ENCODE assay signal across 19 cellular contexts in the genomic region with DNA sequence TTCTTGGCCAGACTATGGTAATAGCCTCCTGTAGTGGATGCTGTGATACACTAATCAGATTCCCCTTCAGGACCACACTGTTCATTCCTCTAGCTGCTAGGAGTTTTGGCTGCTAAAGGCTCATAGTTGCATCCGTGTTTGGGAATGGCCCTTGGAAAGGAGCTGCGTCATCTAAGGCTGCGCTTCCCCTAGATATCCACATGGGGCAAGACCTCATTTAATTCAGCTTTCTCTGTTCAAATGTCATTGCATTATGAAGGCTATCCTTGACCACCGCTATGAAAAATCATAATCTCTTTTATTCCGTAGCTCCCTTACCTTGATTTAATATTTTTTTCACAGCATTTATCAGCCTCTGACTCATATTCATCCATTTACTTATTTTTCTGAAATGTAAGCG.
DNase-seq lines count a peak whose midpoint lies in the region; ATAC-seq and TF ChIP-seq lines count a peak whose summit lies in the region.
"Had no signal": no experiment of that assay in that cellular context is flagged by ENCODE, and none has a peak within 500 bp of the region (broad histone marks: within the 10 kb centered on the region; RNA-seq: fewer than 3 reads in every experiment).

No MANE protein-coding gene starts in this region.

- ATAC-seq in activated CD8-positive, alpha-beta T cell treated with anti-CD3 and anti-CD28 coated beads for 36 hours = no peak
- ATAC-seq in activated CD8-positive, alpha-beta T cell treated with anti-CD3 and anti-CD28 coated beads, Interleukin-2, amount 10 ng/mL, durations not matched to agents 7 days and 5 days = no peak
- no peak for ATAC-seq in stimulated activated memory B cell treated with anti-CD40 and anti-IgM and Interleukin-4, amounts not matched to agents 10 μg/mL and 1 μg/mL and 100 μg/mL, for 72 hours
- no peak for ATAC-seq in GM19463 (IDR thresholded peaks at IDR 0.05; ENCODE audit: unreplicated experiment)
- ATAC-seq: GM12878, left ventricle myocardium superior, mucosa of descending colon, Panc1 had no signal

- no peaks in the 10 kb centered on the region for H3K4me1 Mint-ChIP-seq in activated CD8-positive, alpha-beta T cell treated with anti-CD3 and anti-CD28 coated beads for 36 hours (ENCODE audit: low read depth)
- no peaks in the 10 kb centered on the region for H3K4me1 Mint-ChIP-seq in activated CD8-positive, alpha-beta T cell treated with anti-CD3 and anti-CD28 coated beads, Interleukin-2, amount 10 ng/mL, durations not matched to agents 7 days and 5 days (ENCODE audit: low read depth)
- H3K4me1 Mint-ChIP-seq in stimulated activated memory B cell treated with anti-CD40 and anti-IgM and Interleukin-4, amounts not matched to agents 10 μg/mL and 1 μg/mL and 100 μg/mL, for 72 hours = peaks cover 28% of the 10 kb centered on the region
- H3K4me1 Mint-ChIP-seq in activated CD4-positive, alpha-beta T cell treated with anti-CD3 and anti-CD28 coated beads, Interleukin-2, amount 10 ng/mL, durations not matched to agents 24 days and 14 days = no peaks in the 10 kb centered on the region

- peak; percentile 22 for TF ChIP-seq CTCF in activated CD8-positive, alpha-beta T cell treated with anti-CD3 and anti-CD28 coated beads for 36 hours (IDR thresholded peaks at IDR 0.05)
- TF ChIP-seq CTCF in choroid plexus epithelial cell (conservative IDR thresholded peaks at IDR 0.05; ENCODE audit: low read depth, low read length) = peak; percentile 25

- H3K4me3 Mint-ChIP-seq in activated CD8-positive, alpha-beta T cell treated with anti-CD3 and anti-CD28 coated beads for 36 hours = no peak overlapping the region
- no peak overlapping the region for H3K4me3 Mint-ChIP-seq in activated CD8-positive, alpha-beta T cell treated with anti-CD3 and anti-CD28 coated beads, Interleukin-2, amount 10 ng/mL, durations not matched to agents 7 days and 5 days
- H3K4me3 Mint-ChIP-seq in stimulated activated memory B cell treated with anti-CD40 and anti-IgM and Interleukin-4, amounts not matched to agents 10 μg/mL and 1 μg/mL and 100 μg/mL, for 72 hours = peak overlapping the region; percentile 36
- H3K4me3 Mint-ChIP-seq in activated CD4-positive, alpha-beta T cell treated with anti-CD3 and anti-CD28 coated beads, Interleukin-2, amount 10 ng/mL, durations not matched to agents 24 days and 14 days = no peak overlapping the region

- no peaks in the 10 kb centered on the region for H3K36me3 Mint-ChIP-seq in activated CD8-positive, alpha-beta T cell treated with anti-CD3 and anti-CD28 coated beads for 36 hours (ENCODE audit: low read depth)
- no peaks in the 10 kb centered on the region for H3K36me3 Mint-ChIP-seq in activated CD8-positive, alpha-beta T cell treated with anti-CD3 and anti-CD28 coated beads, Interleukin-2, amount 10 ng/mL, durations not matched to agents 7 days and 5 days (ENCODE audit: low read depth)
- peaks cover 16% of the 10 kb centered on the region for H3K36me3 Mint-ChIP-seq in stimulated activated memory B cell treated with anti-CD40 and anti-IgM and Interleukin-4, amounts not matched to agents 10 μg/mL and 1 μg/mL and 100 μg/mL, for 72 hours
- no peaks in the 10 kb centered on the region for H3K36me3 Mint-ChIP-seq in activated CD4-positive, alpha-beta T cell treated with anti-CD3 and anti-CD28 coated beads, Interleukin-2, amount 10 ng/mL, durations not matched to agents 24 days and 14 days (ENCODE audit: low read depth)

- CTCF ChIA-PET in activated CD8-positive, alpha-beta T cell treated with anti-CD3 and anti-CD28 coated beads for 36 hours (lab: Charles Lee) = interaction anchor here (0.7 to 1.5 kb wide), 3 partner anchors 11 to 324 kb away, joined by 3 read pairs; no protein-coding TSS in a partner anchor
- CTCF ChIA-PET in activated CD8-positive, alpha-beta T cell treated with anti-CD3 and anti-CD28 coated beads, Interleukin-2, amount 10 ng/mL, durations not matched to agents 7 days and 5 days (lab: Charles Lee) = interaction anchor here (1.8 kb wide), 1 partner anchor 11 kb away, joined by 7 read pairs; no protein-coding TSS in a partner anchor

- no peak for DNase-seq in activated CD8-positive, alpha-beta T cell treated with anti-CD3 and anti-CD28 coated beads for 36 hours
- DNase-seq in activated CD8-positive, alpha-beta T cell treated with anti-CD3 and anti-CD28 coated beads, Interleukin-2, amount 10 ng/mL, durations not matched to agents 7 days and 5 days = no peak
- DNase-seq in NCI-H82 treated with DMSO at 0.1 percent for 48 hours (lab: John Stamatoyannopoulos, UW; ENCODE audit: unreplicated experiment) = peak; percentile 36
- DNase-seq in choroid plexus epithelial cell (ENCODE audit: low read depth) = peak; percentile 5
- DNase-seq in activated CD4-positive, alpha-beta T cell treated with anti-CD3 and anti-CD28 coated beads, Interleukin-2, amount 10 ng/mL, durations not matched to agents 24 days and 14 days = no peak
- no peak for DNase-seq in SIG-M5 treated with dmso at 0.1 percent for 504 hours (lab: John Stamatoyannopoulos, UW; ENCODE audit: unreplicated experiment)
- DNase-seq: activated CD4-positive, alpha-beta T cell treated with anti-CD3 and anti-CD28 coated beads for 48 hours; activated naive CD4-positive, alpha-beta T cell; amygdala; esophagus squamous epithelium; Karpas-422; left ventricle myocardium superior; mucosa of descending colon; NCI-H1105; stimulated activated CD4-positive, alpha-beta T cell treated with anti-CD3 and anti-CD28 coated beads, Interleukin-4, amount 100 ng/mL, for 4 hours had no signal

- H3K27ac Mint-ChIP-seq in activated CD8-positive, alpha-beta T cell treated with anti-CD3 and anti-CD28 coated beads for 36 hours = no peak overlapping the region
- H3K27ac Mint-ChIP-seq in activated CD8-positive, alpha-beta T cell treated with anti-CD3 and anti-CD28 coated beads, Interleukin-2, amount 10 ng/mL, durations not matched to agents 7 days and 5 days = no peak overlapping the region
- no peak overlapping the region for H3K27ac Mint-ChIP-seq in stimulated activated memory B cell treated with anti-CD40 and anti-IgM and Interleukin-4, amounts not matched to agents 10 μg/mL and 1 μg/mL and 100 μg/mL, for 72 hours
- H3K27ac Mint-ChIP-seq in activated CD4-positive, alpha-beta T cell treated with anti-CD3 and anti-CD28 coated beads, Interleukin-2, amount 10 ng/mL, durations not matched to agents 24 days and 14 days = no peak overlapping the region

- POLR2A ChIA-PET in activated CD8-positive, alpha-beta T cell treated with anti-CD3 and anti-CD28 coated beads for 36 hours (lab: Charles Lee) = no interaction called here
- POLR2A ChIA-PET in activated CD8-positive, alpha-beta T cell treated with anti-CD3 and anti-CD28 coated beads, Interleukin-2, amount 10 ng/mL, durations not matched to agents 7 days and 5 days (lab: Charles Lee) = no interaction called here

- no peak overlapping the region for H3K4me3 ChIP-seq in choroid plexus epithelial cell (ENCODE audit: low read depth, low read length)
- H3K4me3 ChIP-seq: esophagus squamous epithelium, GM12878, mucosa of descending colon had no signal

- H3K9me3 Mint-ChIP-seq in activated CD8-positive, alpha-beta T cell treated with anti-CD3 and anti-CD28 coated beads for 36 hours = no peaks in the 10 kb centered on the region
- H3K9me3 Mint-ChIP-seq in activated CD8-positive, alpha-beta T cell treated with anti-CD3 and anti-CD28 coated beads, Interleukin-2, amount 10 ng/mL, durations not matched to agents 7 days and 5 days (ENCODE audit: insufficient read depth) = no peaks in the 10 kb centered on the region
- no peaks in the 10 kb centered on the region for H3K9me3 Mint-ChIP-seq in stimulated activated memory B cell treated with anti-CD40 and anti-IgM and Interleukin-4, amounts not matched to agents 10 μg/mL and 1 μg/mL and 100 μg/mL, for 72 hours
- no peaks in the 10 kb centered on the region for H3K9me3 Mint-ChIP-seq in activated CD4-positive, alpha-beta T cell treated with anti-CD3 and anti-CD28 coated beads, Interleukin-2, amount 10 ng/mL, durations not matched to agents 24 days and 14 days

- peaks cover 16% of the 10 kb centered on the region for H3K27me3 Mint-ChIP-seq in activated CD8-positive, alpha-beta T cell treated with anti-CD3 and anti-CD28 coated beads for 36 hours
- H3K27me3 Mint-ChIP-seq in activated CD8-positive, alpha-beta T cell treated with anti-CD3 and anti-CD28 coated beads, Interleukin-2, amount 10 ng/mL, durations not matched to agents 7 days and 5 days (ENCODE audit: low read depth) = peaks cover 14% of the 10 kb centered on the region
- H3K27me3 Mint-ChIP-seq in stimulated activated memory B cell treated with anti-CD40 and anti-IgM and Interleukin-4, amounts not matched to agents 10 μg/mL and 1 μg/mL and 100 μg/mL, for 72 hours = no peaks in the 10 kb centered on the region
- peaks cover 23% of the 10 kb centered on the region for H3K27me3 Mint-ChIP-seq in activated CD4-positive, alpha-beta T cell treated with anti-CD3 and anti-CD28 coated beads, Interleukin-2, amount 10 ng/mL, durations not matched to agents 24 days and 14 days

- intact Hi-C loops in activated CD8-positive, alpha-beta T cell treated with anti-CD3 and anti-CD28 coated beads for 36 hours (cut with micrococcal nuclease) = no loop called here
- intact Hi-C loops in activated CD4-positive, alpha-beta T cell treated with anti-CD3 and anti-CD28 coated beads, Interleukin-2, amount 10 ng/mL, durations not matched to agents 24 days and 14 days (cut with micrococcal nuclease) = no loop called here

Comparison
In these comparisons a context has a peak if more than half of its experiments do, and no peak if none do; other contexts are left out.
1. DNase-seq: peak in NCI-H82 treated with DMSO at 0.1 percent for 48 hours (single experiment) and choroid plexus epithelial cell (single experiment); none in activated CD8-positive, alpha-beta T cell treated with anti-CD3 and anti-CD28 coated beads for 36 hours (single experiment), activated CD8-positive, alpha-beta T cell treated with anti-CD3 and anti-CD28 coated beads, Interleukin-2, amount 10 ng/mL, durations not matched to agents 7 days and 5 days (single experiment), activated CD4-positive, alpha-beta T cell treated with anti-CD3 and anti-CD28 coated beads, Interleukin-2, amount 10 ng/mL, durations not matched to agents 24 days and 14 days (single experiment) and SIG-M5 treated with dmso at 0.1 percent for 504 hours (single experiment).